Comparison of ENCODE assay signal across 1 cellular context in genomic region chr2:236177604-236177966, GRCh38.
TF ChIP-seq lines count a peak whose summit lies in the region.

No MANE protein-coding gene starts in this region.

TF ChIP-seq in HepG2, 621 proteins besides CTCF, POLR2A, EP300 and RAD21 (continued from another document):
- TF ChIP-seq ZHX2 (IDR thresholded peaks at IDR 0.05; ENCODE audit: low read depth) (no peak), ZHX2 (CRISPR knock-in tag; IDR thresholded peaks at IDR 0.05; ENCODE audit: borderline replicate concordance) (no peak), RFX3 (CRISPR knock-in tag; IDR thresholded peaks at IDR 0.05) (no peak), CEBPG (CRISPR knock-in tag; IDR thresholded peaks at IDR 0.05) (peak; percentile 62), HOXD1 (CRISPR knock-in tag; IDR thresholded peaks at IDR 0.05) (no peak), ETV5 (CRISPR knock-in tag; IDR thresholded peaks at IDR 0.05; ENCODE audit: borderline replicate concordance) (no peak), AGO1 (IDR thresholded peaks at IDR 0.05; ENCODE audit: low read depth, low read length, poor library complexity, severe bottlenecking) (no peak), CEBPB (IDR thresholded peaks at IDR 0.05; ENCODE audit: borderline replicate concordance, low read depth, low read length) (peak; percentile 60; the same call in 1 of the 2 replicates), KLF9 (CRISPR knock-in tag; IDR thresholded peaks at IDR 0.05; ENCODE audit: low read depth) (no peak), ZNF235 (CRISPR knock-in tag; IDR thresholded peaks at IDR 0.05; ENCODE audit: borderline replicate concordance) (no peak), ZNF780A (CRISPR knock-in tag; IDR thresholded peaks at IDR 0.05) (no peak), ZNF678 (CRISPR knock-in tag; IDR thresholded peaks at IDR 0.05) (no peak), PCBP1 (IDR thresholded peaks at IDR 0.05; ENCODE audit: borderline replicate concordance, low read depth, low read length) (no peak), MTF1 (CRISPR knock-in tag; IDR thresholded peaks at IDR 0.05) (no peak), MIER2 (CRISPR knock-in tag; IDR thresholded peaks at IDR 0.05) (no peak), ZBTB33 (CRISPR knock-in tag; IDR thresholded peaks at IDR 0.05) (peak; percentile 80), ZNF816 (CRISPR knock-in tag; IDR thresholded peaks at IDR 0.05; ENCODE audit: borderline replicate concordance) (no peak)
- TF ChIP-seq, protein P1, sequence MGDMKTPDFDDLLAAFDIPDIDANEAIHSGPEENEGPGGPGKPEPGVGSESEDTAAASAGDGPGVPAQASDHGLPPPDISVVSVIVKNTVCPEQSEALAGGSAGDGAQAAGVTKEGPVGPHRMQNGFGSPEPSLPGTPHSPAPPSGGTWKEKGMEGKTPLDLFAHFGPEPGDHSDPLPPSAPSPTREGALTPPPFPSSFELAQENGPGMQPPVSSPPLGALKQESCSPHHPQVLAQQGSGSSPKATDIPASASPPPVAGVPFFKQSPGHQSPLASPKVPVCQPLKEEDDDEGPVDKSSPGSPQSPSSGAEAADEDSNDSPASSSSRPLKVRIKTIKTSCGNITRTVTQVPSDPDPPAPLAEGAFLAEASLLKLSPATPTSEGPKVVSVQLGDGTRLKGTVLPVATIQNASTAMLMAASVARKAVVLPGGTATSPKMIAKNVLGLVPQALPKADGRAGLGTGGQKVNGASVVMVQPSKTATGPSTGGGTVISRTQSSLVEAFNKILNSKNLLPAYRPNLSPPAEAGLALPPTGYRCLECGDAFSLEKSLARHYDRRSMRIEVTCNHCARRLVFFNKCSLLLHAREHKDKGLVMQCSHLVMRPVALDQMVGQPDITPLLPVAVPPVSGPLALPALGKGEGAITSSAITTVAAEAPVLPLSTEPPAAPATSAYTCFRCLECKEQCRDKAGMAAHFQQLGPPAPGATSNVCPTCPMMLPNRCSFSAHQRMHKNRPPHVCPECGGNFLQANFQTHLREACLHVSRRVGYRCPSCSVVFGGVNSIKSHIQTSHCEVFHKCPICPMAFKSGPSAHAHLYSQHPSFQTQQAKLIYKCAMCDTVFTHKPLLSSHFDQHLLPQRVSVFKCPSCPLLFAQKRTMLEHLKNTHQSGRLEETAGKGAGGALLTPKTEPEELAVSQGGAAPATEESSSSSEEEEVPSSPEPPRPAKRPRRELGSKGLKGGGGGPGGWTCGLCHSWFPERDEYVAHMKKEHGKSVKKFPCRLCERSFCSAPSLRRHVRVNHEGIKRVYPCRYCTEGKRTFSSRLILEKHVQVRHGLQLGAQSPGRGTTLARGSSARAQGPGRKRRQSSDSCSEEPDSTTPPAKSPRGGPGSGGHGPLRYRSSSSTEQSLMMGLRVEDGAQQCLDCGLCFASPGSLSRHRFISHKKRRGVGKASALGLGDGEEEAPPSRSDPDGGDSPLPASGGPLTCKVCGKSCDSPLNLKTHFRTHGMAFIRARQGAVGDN (CRISPR knock-in tag; IDR thresholded peaks at IDR 0.05): 0 out of 2 replicates have a peak, but pooled peaks have one; percentile 26
